Comparison of ENCODE assay signal across 8 cellular contexts in the genomic region with DNA sequence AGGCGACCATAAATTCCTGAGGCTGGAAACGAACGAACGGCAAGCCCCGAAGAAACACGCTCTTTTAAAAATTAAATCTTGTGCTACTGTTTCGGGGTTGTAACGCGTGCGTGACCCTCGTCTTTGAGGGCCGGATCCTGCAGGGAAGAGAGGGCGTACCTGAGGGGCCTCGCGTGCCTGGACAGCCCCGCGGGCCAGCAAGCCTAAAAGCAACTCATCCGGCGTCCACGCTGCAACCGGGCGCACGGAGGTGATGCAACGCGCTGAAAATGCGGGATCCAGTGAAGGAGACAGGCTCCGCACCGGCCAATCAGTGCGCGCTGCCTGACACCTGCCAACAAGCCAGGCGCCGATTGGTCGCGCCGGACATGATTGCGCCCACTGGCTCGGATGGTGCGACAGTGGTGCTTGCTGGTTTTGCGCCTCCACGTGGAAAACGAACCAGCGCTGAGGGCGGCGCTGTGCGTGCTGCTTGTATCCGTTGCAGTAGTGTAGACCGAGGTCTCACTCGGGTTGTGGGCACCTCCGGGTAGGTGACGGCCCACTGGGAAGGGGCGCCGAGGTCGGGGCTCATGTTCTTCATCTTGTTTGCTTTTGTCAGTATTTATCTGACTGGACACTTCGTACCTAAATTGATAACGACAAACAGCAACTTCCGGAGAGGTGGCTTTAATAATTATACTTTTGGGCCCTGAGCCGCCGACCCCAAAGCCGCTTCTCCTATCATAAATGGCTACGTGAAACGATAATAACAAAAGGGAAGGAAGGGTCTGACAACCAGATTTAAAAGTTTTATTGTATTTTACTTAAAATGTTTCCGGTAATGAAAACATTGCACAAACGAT. TPM values are rescaled to one million over a fixed set of nuclear protein-coding genes. Genes with fewer than 3 reads are reported as not detected.
DNase-seq lines count a peak whose midpoint lies in the region; ATAC-seq and TF ChIP-seq lines count a peak whose summit lies in the region.

TSS of gene IARS1 (minus strand) at position 246 of the 845 bp plus-strand sequence. CDS start 4,278 bp downstream, outside the sequence.

- DNase-seq in GM10266 (ENCODE audit: extremely low spot score) (peak; percentile 93), NCI-H1048 (lab: John Stamatoyannopoulos, UW) (peak; percentile 91), SK-N-SH (peak; percentile 96), germinal center (ENCODE audit: low spot score) (peak; percentile 98), non-pigmented ciliary epithelial cell (ENCODE audit: low read depth) (peak; percentile 89), superior temporal gyrus (ENCODE audit: extremely low spot score) (peak; percentile 99)
- peak; percentile 99 for DNase-seq in activated naive CD4-positive, alpha-beta T cell treated with anti-CD3 and anti-CD28 coated beads, Interleukin-2, amount 50 U/mL, for 16 hours

- H3K9ac ChIP-seq in SK-N-SH = peak within 1 kb of the TSS; percentile 89

- peaks cover 38 to 39% of the 10 kb centered on the region in 2 experiments for H3K36me3 ChIP-seq in SK-N-SH (replicated peaks in 1 of 2; ENCODE audit: control insufficient read depth in 1 of 2, insufficient read depth in 2 of 2, low read length in 1 of 2)

- TF ChIP-seq CTCF in GM10266 (IDR thresholded peaks at IDR 0.05; ENCODE audit: control insufficient read depth, insufficient read depth, low read depth, missing control alignments) (peak; percentile 54), SK-N-SH (IDR thresholded peaks at IDR 0.05) (peak; percentile 55)

- H2AFZ ChIP-seq in SK-N-SH (ENCODE audit: low read depth) = peak within 1 kb of the TSS; percentile 85

- 0 out of 2 replicates have a peak, but pooled peaks have one; percentile 23 for TF ChIP-seq RAD21 in SK-N-SH (IDR thresholded peaks at IDR 0.05; ENCODE audit: low read length)

- peak within 1 kb of the TSS; percentile 80 to 81 for H3K27ac ChIP-seq in SK-N-SH (ENCODE audit: low read depth in 2 of 2, low read length in 1 of 2)

- TF ChIP-seq EP300 in SK-N-SH (IDR thresholded peaks at IDR 0.05; ENCODE audit: borderline replicate concordance in 1 of 2, low read depth in 1 of 2, low read length in 1 of 2) = no peak; a peak in 1 of 4 replicates

- CTCF ChIA-PET in SK-N-SH (lab: Yijun Ruan, JAX) = interaction anchor here (1.0 kb wide), 2 partner anchors 200 to 335 kb away, joined by 3 read pairs; no protein-coding TSS in a partner anchor

- POLR2A ChIA-PET in SK-N-SH (lab: Yijun Ruan, JAX) = no interaction called here

- no peaks in the 10 kb centered on the region for H3K9me2 ChIP-seq in SK-N-SH

- WGBS in SK-N-SH (ENCODE audit: low lambda C conversion rate) = under 1% methylated on average over 55 of the region's 63 CpGs

- peaks cover 52% of the 10 kb centered on the region for H3K79me2 ChIP-seq in SK-N-SH (ENCODE audit: insufficient read depth)

- ATAC-seq in HG02588 (IDR thresholded peaks at IDR 0.05; ENCODE audit: unreplicated experiment) = peak; percentile 96

- H3K9me3 ChIP-seq in SK-N-SH = no peaks in the 10 kb centered on the region

- peaks cover 19% of the 10 kb centered on the region for H3F3A ChIP-seq in SK-N-SH (replicated peaks; ENCODE audit: insufficient read depth)

- peak within 1 kb of the TSS; percentile 91 for H3K4me2 ChIP-seq in SK-N-SH

- 0 out of 2 replicates have a peak, but pooled peaks cover 7% of the 10 kb centered on the region for H4K20me1 ChIP-seq in SK-N-SH (ENCODE audit: insufficient read depth)

- peak within 1 kb of the TSS; percentile 81 to 87 for H3K4me3 ChIP-seq in SK-N-SH (ENCODE audit: low read depth in 2 of 2, low read length in 1 of 2)

- H3K4me1 ChIP-seq in SK-N-SH (ENCODE audit: control insufficient read depth in 1 of 2, insufficient read depth in 2 of 2, low read depth in 1 of 2, low read length in 1 of 2) = peaks cover 5 to 15% of the 10 kb centered on the region in 2 experiments; a peak in 3 of 4 replicates

- H3K27me3 ChIP-seq in SK-N-SH (ENCODE audit: insufficient read depth) = no peaks in the 10 kb centered on the region

TF ChIP-seq in SK-N-SH, 30 proteins besides CTCF, POLR2A, EP300 and RAD21:
- TF ChIP-seq EZH2phosphoT487 (IDR thresholded peaks at IDR 0.05; ENCODE audit: borderline replicate concordance, low read depth) = no peak
- no peak for TF ChIP-seq RXRA (IDR thresholded peaks at IDR 0.05; ENCODE audit: borderline replicate concordance, low read depth)
- no peak for TF ChIP-seq USF2 (IDR thresholded peaks at IDR 0.05; ENCODE audit: borderline replicate concordance, low read depth, low read length)
- no peak; the same call in 1 of the 2 replicates for TF ChIP-seq RCOR1 (IDR thresholded peaks at IDR 0.05; ENCODE audit: low read length)
- TF ChIP-seq POLR2AphosphoS5 (IDR thresholded peaks at IDR 0.05; ENCODE audit: low read depth, low read length) = peak; percentile 87
- TF ChIP-seq GATA2 (CRISPR knock-in tag; IDR thresholded peaks at IDR 0.05) = no peak
- peak; percentile 92 for TF ChIP-seq CHD2 (IDR thresholded peaks at IDR 0.05; ENCODE audit: low read length, partially characterized antibody)
- peak; percentile 100 for TF ChIP-seq MXI1 (IDR thresholded peaks at IDR 0.05; ENCODE audit: low read depth, low read length)
- peak; percentile 82 for TF ChIP-seq IRF3 (IDR thresholded peaks at IDR 0.05; ENCODE audit: low read depth, low read length)
- TF ChIP-seq REST (IDR thresholded peaks at IDR 0.05; ENCODE audit: low read depth, low read length) = no peak
- peak; percentile 30; the same call in 1 of the 2 replicates for TF ChIP-seq ELF1 (IDR thresholded peaks at IDR 0.05)
- TF ChIP-seq SIN3A (IDR thresholded peaks at IDR 0.05; ENCODE audit: borderline replicate concordance, low read depth, low read length) = peak; percentile 94
- TF ChIP-seq TAF1 (IDR thresholded peaks at IDR 0.05; ENCODE audit: borderline replicate concordance, low read depth, low read length) = peak; percentile 80
- TF ChIP-seq RFX5 (IDR thresholded peaks at IDR 0.05; ENCODE audit: low read length) = no peak
- TF ChIP-seq, protein P1, sequence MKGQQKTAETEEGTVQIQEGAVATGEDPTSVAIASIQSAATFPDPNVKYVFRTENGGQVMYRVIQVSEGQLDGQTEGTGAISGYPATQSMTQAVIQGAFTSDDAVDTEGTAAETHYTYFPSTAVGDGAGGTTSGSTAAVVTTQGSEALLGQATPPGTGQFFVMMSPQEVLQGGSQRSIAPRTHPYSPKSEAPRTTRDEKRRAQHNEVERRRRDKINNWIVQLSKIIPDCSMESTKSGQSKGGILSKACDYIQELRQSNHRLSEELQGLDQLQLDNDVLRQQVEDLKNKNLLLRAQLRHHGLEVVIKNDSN (IDR thresholded peaks at IDR 0.05; ENCODE audit: borderline replicate concordance, low read depth) = peak; percentile 61; the same call in 1 of the 2 replicates
- no peak for TF ChIP-seq NFIC (IDR thresholded peaks at IDR 0.05; ENCODE audit: borderline replicate concordance)
- peak; percentile 100 for TF ChIP-seq MAX (IDR thresholded peaks at IDR 0.05; ENCODE audit: low read depth)

RNA-seq across cellular contexts. Expression of gene IARS1, which starts in this region (rescaled TPM):
- polyA plus RNA-seq in SK-N-SH (2012; rRNA removed) = 30.4 and 32.9 TPM in 2 replicates
- 33.8 and 34.7 TPM in 2 replicates for polyA plus RNA-seq in SK-N-SH (2012; cell fraction: cytosol; rRNA removed)
- polyA plus RNA-seq in SK-N-SH (2012; cell fraction: nucleus; rRNA removed) = 56.1 and 87.5 TPM in 2 replicates

Comparison
In these comparisons a context has a peak if more than half of its experiments do, and no peak if none do; other contexts are left out.
1. Peak in every context shown above with its lines: DNase-seq, ATAC-seq, H3K4me3 ChIP-seq and H3K27ac ChIP-seq.